In genomic region chr9:130349398-130349797, GRCh38 we compare ENCODE assay signal across 28 cellular contexts.
"Had no signal": no experiment of that assay in that cellular context is flagged by ENCODE, and none has a peak within 500 bp of the region (broad histone marks: within the 10 kb centered on the region; RNA-seq: fewer than 3 reads in every experiment).

No MANE protein-coding gene starts in this region.

- H3K4me3 Mint-ChIP-seq: stimulated activated effector memory CD8-positive, alpha-beta T cell treated with anti-CD3 and anti-CD28 coated beads, Interleukin-12 subunit alpha, Interleukin-12 subunit beta, amount 100 ng/mL, for 72 hours; stimulated activated memory B cell treated with anti-CD40 and anti-IgM and Interleukin-4, amounts not matched to agents 10 μg/mL and 1 μg/mL and 100 μg/mL, for 72 hours; stimulated activated naive B cell treated with anti-CD40 and anti-IgM and Interleukin-4, amounts not matched to agents 10 μg/mL and 1 μg/mL and 100 μg/mL, for 72 hours; stimulated activated naive CD8-positive, alpha-beta T cell treated with anti-CD3 and anti-CD28 coated beads, Interleukin-15, amount 100 ng/mL, for 72 hours; stimulated activated naive CD8-positive, alpha-beta T cell treated with anti-CD3 and anti-CD28 coated beads, Interleukin-15, Interleukin-2, amounts not matched to agents 100 ng/mL and 50 ng/mL, for 24 hours; type B pancreatic cell had no signal

- H3K36me3 ChIP-seq: stomach, suprapubic skin, thoracic aorta, thyroid gland, tibial artery, tibial nerve, transverse colon, upper lobe of left lung, upper lobe of right lung, uterus, vagina had no signal

- H3K36me3 Mint-ChIP-seq: stimulated activated effector memory CD8-positive, alpha-beta T cell treated with anti-CD3 and anti-CD28 coated beads, Interleukin-12 subunit alpha, Interleukin-12 subunit beta, amount 100 ng/mL, for 72 hours; stimulated activated memory B cell treated with anti-CD40 and anti-IgM and Interleukin-4, amounts not matched to agents 10 μg/mL and 1 μg/mL and 100 μg/mL, for 72 hours; stimulated activated naive B cell treated with anti-CD40 and anti-IgM and Interleukin-4, amounts not matched to agents 10 μg/mL and 1 μg/mL and 100 μg/mL, for 72 hours; type B pancreatic cell had no signal

- H3K27ac Mint-ChIP-seq: stimulated activated effector memory CD8-positive, alpha-beta T cell treated with anti-CD3 and anti-CD28 coated beads, Interleukin-12 subunit alpha, Interleukin-12 subunit beta, amount 100 ng/mL, for 72 hours; stimulated activated memory B cell treated with anti-CD40 and anti-IgM and Interleukin-4, amounts not matched to agents 10 μg/mL and 1 μg/mL and 100 μg/mL, for 72 hours; stimulated activated naive B cell treated with anti-CD40 and anti-IgM and Interleukin-4, amounts not matched to agents 10 μg/mL and 1 μg/mL and 100 μg/mL, for 72 hours; stimulated activated naive CD8-positive, alpha-beta T cell treated with anti-CD3 and anti-CD28 coated beads, Interleukin-15, amount 100 ng/mL, for 72 hours; stimulated activated naive CD8-positive, alpha-beta T cell treated with anti-CD3 and anti-CD28 coated beads, Interleukin-15, Interleukin-2, amounts not matched to agents 100 ng/mL and 50 ng/mL, for 24 hours; type B pancreatic cell had no signal

- ATAC-seq: stimulated activated effector memory CD8-positive, alpha-beta T cell treated with anti-CD3 and anti-CD28 coated beads, Interleukin-12 subunit alpha, Interleukin-12 subunit beta, amount 100 ng/mL, for 72 hours; stimulated activated memory B cell treated with anti-CD40 and anti-IgM and Interleukin-4, amounts not matched to agents 10 μg/mL and 1 μg/mL and 100 μg/mL, for 72 hours; stimulated activated naive B cell treated with anti-CD40 and anti-IgM and Interleukin-4, amounts not matched to agents 10 μg/mL and 1 μg/mL and 100 μg/mL, for 72 hours; stimulated activated naive CD8-positive, alpha-beta T cell treated with anti-CD3 and anti-CD28 coated beads, Interleukin-15, amount 100 ng/mL, for 72 hours; stimulated activated naive CD8-positive, alpha-beta T cell treated with anti-CD3 and anti-CD28 coated beads, Interleukin-15, Interleukin-2, amounts not matched to agents 100 U/mL and 50 U/mL, for 24 hours; upper lobe of right lung had no signal

- H3K9me3 Mint-ChIP-seq: stimulated activated effector memory CD8-positive, alpha-beta T cell treated with anti-CD3 and anti-CD28 coated beads, Interleukin-12 subunit alpha, Interleukin-12 subunit beta, amount 100 ng/mL, for 72 hours; stimulated activated memory B cell treated with anti-CD40 and anti-IgM and Interleukin-4, amounts not matched to agents 10 μg/mL and 1 μg/mL and 100 μg/mL, for 72 hours; stimulated activated naive B cell treated with anti-CD40 and anti-IgM and Interleukin-4, amounts not matched to agents 10 μg/mL and 1 μg/mL and 100 μg/mL, for 72 hours; stimulated activated naive CD8-positive, alpha-beta T cell treated with anti-CD3 and anti-CD28 coated beads, Interleukin-15, amount 100 ng/mL, for 72 hours; stimulated activated naive CD8-positive, alpha-beta T cell treated with anti-CD3 and anti-CD28 coated beads, Interleukin-15, Interleukin-2, amounts not matched to agents 100 ng/mL and 50 ng/mL, for 24 hours; type B pancreatic cell had no signal

- H3K4me3 ChIP-seq: stomach, suprapubic skin, testis, thoracic aorta, thyroid gland, tibial artery, tibial nerve, transverse colon, upper lobe of left lung, upper lobe of right lung, uterus, vagina had no signal

- H3K9me3 ChIP-seq: stomach, suprapubic skin, testis, thoracic aorta, thyroid gland, tibial artery, tibial nerve, transverse colon, upper lobe of left lung, upper lobe of right lung, uterus, vagina had no signal

- H3K27me3 Mint-ChIP-seq: stimulated activated memory B cell treated with anti-CD40 and anti-IgM and Interleukin-4, amounts not matched to agents 10 μg/mL and 1 μg/mL and 100 μg/mL, for 72 hours; stimulated activated naive B cell treated with anti-CD40 and anti-IgM and Interleukin-4, amounts not matched to agents 10 μg/mL and 1 μg/mL and 100 μg/mL, for 72 hours; stimulated activated naive CD8-positive, alpha-beta T cell treated with anti-CD3 and anti-CD28 coated beads, Interleukin-15, amount 100 ng/mL, for 72 hours; stimulated activated naive CD8-positive, alpha-beta T cell treated with anti-CD3 and anti-CD28 coated beads, Interleukin-15, Interleukin-2, amounts not matched to agents 100 ng/mL and 50 ng/mL, for 24 hours; type B pancreatic cell had no signal

- H3K27ac ChIP-seq: stomach, suprapubic skin, testis, thoracic aorta, thyroid gland, tibial artery, tibial nerve, transverse colon, upper lobe of left lung, upper lobe of right lung, uterus, vagina had no signal

- H3K4me1 ChIP-seq: testis, tibial artery, upper lobe of left lung, upper lobe of right lung, uterus, vagina had no signal

- H3K4me1 Mint-ChIP-seq: stimulated activated effector memory CD8-positive, alpha-beta T cell treated with anti-CD3 and anti-CD28 coated beads, Interleukin-12 subunit alpha, Interleukin-12 subunit beta, amount 100 ng/mL, for 72 hours; stimulated activated naive CD8-positive, alpha-beta T cell treated with anti-CD3 and anti-CD28 coated beads, Interleukin-15, amount 100 ng/mL, for 72 hours had no signal

- H3K27me3 ChIP-seq: suprapubic skin, testis, thyroid gland, transverse colon, upper lobe of left lung, upper lobe of right lung, uterus, vagina had no signal

- DNase-seq: stimulated activated CD4-positive, alpha-beta T cell treated with anti-CD3 and anti-CD28 coated beads, Interleukin-2, amount 100 ng/mL, for 48 hours; stimulated activated CD4-positive, alpha-beta T cell treated with anti-CD3 and anti-CD28 coated beads, Interleukin-4, amount 100 ng/mL, for 1 hour; stimulated activated CD4-positive, alpha-beta T cell treated with anti-CD3 and anti-CD28 coated beads, Interleukin-4, amount 100 ng/mL, for 24 hours; stimulated activated CD4-positive, alpha-beta T cell treated with anti-CD3 and anti-CD28 coated beads, Interleukin-4, amount 100 ng/mL, for 4 hours; stimulated activated CD8-positive, alpha-beta memory T cell treated with anti-CD3 and anti-CD28 coated beads, Interleukin-4, amount 100 ng/mL, for 48 hours; stimulated activated naive B cell treated with anti-CD40 and anti-IgM and Interleukin-4, amounts not matched to agents 10 μg/mL and 1 μg/mL and 100 μg/mL, for 72 hours; stimulated activated naive CD4-positive, alpha-beta T cell; stimulated activated naive CD4-positive, alpha-beta T cell treated with Interleukin-2 at 50 U/mL for 16 hours; stimulated activated naive CD8-positive, alpha-beta T cell treated with anti-CD3 and anti-CD28 coated beads, Interleukin-15, amount 100 ng/mL, for 72 hours; stimulated activated naive CD8-positive, alpha-beta T cell treated with anti-CD3 and anti-CD28 coated beads, Interleukin-15, Interleukin-2, amounts not matched to agents 100 U/mL and 50 U/mL, for 24 hours; stomach; substantia nigra; testis; tibial artery; transverse colon; trophoblast cell; upper lobe of right lung; uterus had no signal
